In the genomic region with DNA sequence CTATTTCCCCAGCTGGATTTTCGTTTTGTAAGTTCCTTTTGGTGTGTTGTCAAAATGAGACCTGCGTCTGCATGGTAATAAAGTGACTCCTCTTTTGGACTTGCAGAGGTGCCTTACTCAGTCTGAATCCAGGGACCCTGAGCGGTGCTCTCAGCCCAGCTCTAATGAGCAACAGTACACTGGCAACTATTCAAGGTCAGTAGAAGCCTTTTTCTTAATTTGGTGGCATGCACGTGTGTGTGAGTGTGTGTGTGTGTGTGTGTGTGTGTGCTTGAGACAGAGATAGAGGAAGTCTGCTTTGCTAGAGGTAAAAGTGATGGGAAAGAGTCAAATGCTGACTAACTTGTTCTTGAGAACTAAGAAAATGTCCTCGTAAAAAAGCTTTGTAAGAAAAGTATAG, we compare ENCODE assay signal across 24 cellular contexts.
A peak's percentile ranks its signal among the peaks of the same experiment; 100 is the strongest.
DNase-seq lines count a peak whose midpoint lies in the region; ATAC-seq and TF ChIP-seq lines count a peak whose summit lies in the region.
"Had no signal": no experiment of that assay in that cellular context is flagged by ENCODE, and none has a peak within 500 bp of the region (broad histone marks: within the 10 kb centered on the region; RNA-seq: fewer than 3 reads in every experiment).

No MANE protein-coding gene starts in this region.

- no peaks in the 10 kb centered on the region for H3K27me3 Mint-ChIP-seq in activated CD8-positive, alpha-beta T cell treated with anti-CD3 and anti-CD28 coated beads, Interleukin-2, amount 10 ng/mL, durations not matched to agents 7 days and 5 days (ENCODE audit: low read depth)
- no peaks in the 10 kb centered on the region for H3K27me3 Mint-ChIP-seq in activated CD8-positive, alpha-beta T cell treated with anti-CD3 and anti-CD28 coated beads for 36 hours
- no peaks in the 10 kb centered on the region for H3K27me3 Mint-ChIP-seq in activated CD4-positive, alpha-beta memory T cell treated with anti-CD3 and anti-CD28 coated beads, Interleukin-2, amount 10 ng/mL, durations not matched to agents 7 days and 5 days
- H3K27me3 Mint-ChIP-seq: stimulated activated naive B cell treated with anti-CD40 and anti-IgM and Interleukin-4, amounts not matched to agents 10 μg/mL and 1 μg/mL and 100 μg/mL, for 72 hours had no signal

- WGBS in ovary, 3 donors: 32 to 48% (median 40%) methylated on average over 5 of the region's 5 CpGs
- WGBS in lower leg skin, 2 donors: 84 to 87% methylated on average over 5 of the region's 5 CpGs

- TF ChIP-seq POLR2A in ovary (IDR thresholded peaks at IDR 0.05): no peak
- TF ChIP-seq POLR2A in lower leg skin (IDR thresholded peaks at IDR 0.05): no peak

- H3K4me1 Mint-ChIP-seq in activated CD8-positive, alpha-beta T cell treated with anti-CD3 and anti-CD28 coated beads, Interleukin-2, amount 10 ng/mL, durations not matched to agents 7 days and 5 days (ENCODE audit: low read depth): peaks cover 10% of the 10 kb centered on the region
- peaks cover 14% of the 10 kb centered on the region for H3K4me1 Mint-ChIP-seq in activated CD8-positive, alpha-beta T cell treated with anti-CD3 and anti-CD28 coated beads for 36 hours (ENCODE audit: low read depth)
- peaks cover 30% of the 10 kb centered on the region for H3K4me1 Mint-ChIP-seq in activated CD4-positive, alpha-beta memory T cell treated with anti-CD3 and anti-CD28 coated beads, Interleukin-2, amount 10 ng/mL, durations not matched to agents 7 days and 5 days

- in situ Hi-C loops in KBM-7 (cut with MboI; ENCODE audit: low pct_unique_long_range_greater_than_20kb, low sequenced_read_pairs): no loop called here

- no peak for DNase-seq in activated CD8-positive, alpha-beta T cell treated with anti-CD3 and anti-CD28 coated beads, Interleukin-2, amount 10 ng/mL, durations not matched to agents 7 days and 5 days
- DNase-seq in activated CD8-positive, alpha-beta T cell treated with anti-CD3 and anti-CD28 coated beads for 36 hours: no peak
- peak; percentile 38 for DNase-seq in KBM-7
- no peak for DNase-seq in activated CD4-positive, alpha-beta memory T cell treated with anti-CD3 and anti-CD28 coated beads, Interleukin-2, amount 10 ng/mL, durations not matched to agents 7 days and 5 days
- peak in 3 of 5 donors; percentile 32 to 55 (median 34) for DNase-seq in ovary
- no peak for DNase-seq in lower leg skin (ENCODE audit: low spot score in 2 of 2)
- no peak for DNase-seq in occipital lobe (lab: John Stamatoyannopoulos, UW)
- DNase-seq: activated effector memory CD4-positive, alpha-beta T cell treated with Interleukin-2 at 50 U/mL for 16 hours; brain microvascular endothelial cell; C1 segment of cervical spinal cord; effector CD8-positive, alpha-beta T cell; EL; H9; head of caudate nucleus; mesenchymal stem cell; NCI-H1092 treated with DMSO at 0.1 percent for 48 hours; NCI-H2029; NCI-H526 treated with DMSO at 0.1 percent for 48 hours; stimulated activated CD4-positive, alpha-beta T cell treated with anti-CD3 and anti-CD28 coated beads, Interleukin-2, amount 100 ng/mL, for 48 hours; stimulated activated naive B cell treated with anti-CD40 and anti-IgM and Interleukin-4, amounts not matched to agents 10 μg/mL and 1 μg/mL and 100 μg/mL, for 72 hours had no signal

- TF ChIP-seq EP300 in ovary (IDR thresholded peaks at IDR 0.05): no peak

- H3K4me3 ChIP-seq in ovary (no peak overlapping the region), lower leg skin (ENCODE audit: low read depth, poor library complexity, severe bottlenecking) (no peak overlapping the region)
- H3K4me3 ChIP-seq: thoracic aorta, vagina had no signal

- CTCF ChIA-PET in activated CD8-positive, alpha-beta T cell treated with anti-CD3 and anti-CD28 coated beads, Interleukin-2, amount 10 ng/mL, durations not matched to agents 7 days and 5 days (lab: Charles Lee): interaction anchor here (0.8 to 2.7 kb wide), 3 partner anchors 11 to 128 kb away, joined by 3 to 10 read pairs (median 6); no protein-coding TSS in a partner anchor
- CTCF ChIA-PET in activated CD8-positive, alpha-beta T cell treated with anti-CD3 and anti-CD28 coated beads for 36 hours (lab: Charles Lee): interaction anchor here (0.6 to 5.9 kb wide), 8 partner anchors 11 to 290 kb away, joined by 3 to 38 read pairs (median 7); no protein-coding TSS in a partner anchor
- CTCF ChIA-PET in activated CD4-positive, alpha-beta memory T cell treated with anti-CD3 and anti-CD28 coated beads, Interleukin-2, amount 10 ng/mL, durations not matched to agents 7 days and 5 days (lab: Charles Lee): interaction anchor here (0.6 to 2.1 kb wide), 5 partner anchors 14 to 127 kb away, joined by 3 to 7 read pairs (median 3); no protein-coding TSS in a partner anchor

- H3K36me3 ChIP-seq in ovary: no peaks in the 10 kb centered on the region

- no peak for TF ChIP-seq CTCF in activated CD8-positive, alpha-beta T cell treated with anti-CD3 and anti-CD28 coated beads for 36 hours (IDR thresholded peaks at IDR 0.05)
- TF ChIP-seq CTCF in ovary (IDR thresholded peaks at IDR 0.05) (no peak), lower leg skin (IDR thresholded peaks at IDR 0.05) (no peak)

- no peak overlapping the region for H3K4me3 Mint-ChIP-seq in activated CD8-positive, alpha-beta T cell treated with anti-CD3 and anti-CD28 coated beads, Interleukin-2, amount 10 ng/mL, durations not matched to agents 7 days and 5 days
- H3K4me3 Mint-ChIP-seq in activated CD8-positive, alpha-beta T cell treated with anti-CD3 and anti-CD28 coated beads for 36 hours: no peak overlapping the region
- no peak overlapping the region for H3K4me3 Mint-ChIP-seq in activated CD4-positive, alpha-beta memory T cell treated with anti-CD3 and anti-CD28 coated beads, Interleukin-2, amount 10 ng/mL, durations not matched to agents 7 days and 5 days
- H3K4me3 Mint-ChIP-seq: H9; stimulated activated naive B cell treated with anti-CD40 and anti-IgM and Interleukin-4, amounts not matched to agents 10 μg/mL and 1 μg/mL and 100 μg/mL, for 72 hours had no signal

- intact Hi-C loops in activated CD8-positive, alpha-beta T cell treated with anti-CD3 and anti-CD28 coated beads for 36 hours (cut with micrococcal nuclease): no loop called here
- intact Hi-C loops in ovary (cut with DNase I): no loop called here
- intact Hi-C loops in lower leg skin (cut with DNase I; ENCODE audit: low total_unique reads): no loop called here

- no peak for ATAC-seq in activated CD8-positive, alpha-beta T cell treated with anti-CD3 and anti-CD28 coated beads, Interleukin-2, amount 10 ng/mL, durations not matched to agents 7 days and 5 days
- no peak for ATAC-seq in activated CD8-positive, alpha-beta T cell treated with anti-CD3 and anti-CD28 coated beads for 36 hours
- ATAC-seq in GM18519 (IDR thresholded peaks at IDR 0.05; ENCODE audit: low FRiP score, unreplicated experiment): no peak
- ATAC-seq: SK-N-SH treated with all-trans-retinoic acid at 6 μM for 48 hours; stimulated activated naive B cell treated with anti-CD40 and anti-IgM and Interleukin-4, amounts not matched to agents 10 μg/mL and 1 μg/mL and 100 μg/mL, for 72 hours had no signal

- peaks cover 29% of the 10 kb centered on the region for H3K36me3 Mint-ChIP-seq in activated CD8-positive, alpha-beta T cell treated with anti-CD3 and anti-CD28 coated beads, Interleukin-2, amount 10 ng/mL, durations not matched to agents 7 days and 5 days (ENCODE audit: low read depth)
- H3K36me3 Mint-ChIP-seq in activated CD8-positive, alpha-beta T cell treated with anti-CD3 and anti-CD28 coated beads for 36 hours (ENCODE audit: low read depth): peaks cover 21% of the 10 kb centered on the region
- H3K36me3 Mint-ChIP-seq in activated CD4-positive, alpha-beta memory T cell treated with anti-CD3 and anti-CD28 coated beads, Interleukin-2, amount 10 ng/mL, durations not matched to agents 7 days and 5 days (ENCODE audit: low read depth): peaks cover 25% of the 10 kb centered on the region

- H3K9me3 Mint-ChIP-seq in activated CD8-positive, alpha-beta T cell treated with anti-CD3 and anti-CD28 coated beads, Interleukin-2, amount 10 ng/mL, durations not matched to agents 7 days and 5 days (ENCODE audit: insufficient read depth): no peaks in the 10 kb centered on the region
- H3K9me3 Mint-ChIP-seq in activated CD8-positive, alpha-beta T cell treated with anti-CD3 and anti-CD28 coated beads for 36 hours: no peaks in the 10 kb centered on the region
- H3K9me3 Mint-ChIP-seq in activated CD4-positive, alpha-beta memory T cell treated with anti-CD3 and anti-CD28 coated beads, Interleukin-2, amount 10 ng/mL, durations not matched to agents 7 days and 5 days: no peaks in the 10 kb centered on the region
- H3K9me3 Mint-ChIP-seq: H9; stimulated activated naive B cell treated with anti-CD40 and anti-IgM and Interleukin-4, amounts not matched to agents 10 μg/mL and 1 μg/mL and 100 μg/mL, for 72 hours had no signal

- H3K27me3 ChIP-seq in ovary: no peaks in the 10 kb centered on the region
- H3K27me3 ChIP-seq: brain microvascular endothelial cell, vagina had no signal

- no peaks in the 10 kb centered on the region for H3K9me3 ChIP-seq in ovary
- H3K9me3 ChIP-seq: thoracic aorta, vagina had no signal

- no peaks in the 10 kb centered on the region for H3K4me1 ChIP-seq in ovary (ENCODE audit: insufficient read depth)
- H3K4me1 ChIP-seq: vagina had no signal

- H3K27ac ChIP-seq in ovary: no peak overlapping the region
- H3K27ac ChIP-seq: brain microvascular endothelial cell, thoracic aorta, vagina had no signal

- peak overlapping the region; percentile 1 for H3K27ac Mint-ChIP-seq in activated CD8-positive, alpha-beta T cell treated with anti-CD3 and anti-CD28 coated beads, Interleukin-2, amount 10 ng/mL, durations not matched to agents 7 days and 5 days
- H3K27ac Mint-ChIP-seq in activated CD8-positive, alpha-beta T cell treated with anti-CD3 and anti-CD28 coated beads for 36 hours: no peak overlapping the region
- peak overlapping the region; percentile 17 for H3K27ac Mint-ChIP-seq in activated CD4-positive, alpha-beta memory T cell treated with anti-CD3 and anti-CD28 coated beads, Interleukin-2, amount 10 ng/mL, durations not matched to agents 7 days and 5 days
- H3K27ac Mint-ChIP-seq: H9; stimulated activated naive B cell treated with anti-CD40 and anti-IgM and Interleukin-4, amounts not matched to agents 10 μg/mL and 1 μg/mL and 100 μg/mL, for 72 hours had no signal

- POLR2A ChIA-PET in activated CD8-positive, alpha-beta T cell treated with anti-CD3 and anti-CD28 coated beads, Interleukin-2, amount 10 ng/mL, durations not matched to agents 7 days and 5 days (lab: Charles Lee): no interaction called here
- POLR2A ChIA-PET in activated CD8-positive, alpha-beta T cell treated with anti-CD3 and anti-CD28 coated beads for 36 hours (lab: Charles Lee): interaction anchor here (0.8 kb wide), 1 partner anchor 35 kb away, joined by 4 read pairs; no protein-coding TSS in a partner anchor
- POLR2A ChIA-PET in activated CD4-positive, alpha-beta memory T cell treated with anti-CD3 and anti-CD28 coated beads, Interleukin-2, amount 10 ng/mL, durations not matched to agents 7 days and 5 days (lab: Charles Lee): interaction anchor here (1.2 to 1.5 kb wide), 2 partner anchors 11 to 14 kb away, joined by 3 read pairs; no protein-coding TSS in a partner anchor

Comparison
In these comparisons a context has a peak if more than half of its experiments do, and no peak if none do; other contexts are left out.
1. DNase-seq: peak in KBM-7 (single experiment) and ovary (3 of 5); none in activated CD8-positive, alpha-beta T cell treated with anti-CD3 and anti-CD28 coated beads, Interleukin-2, amount 10 ng/mL, durations not matched to agents 7 days and 5 days (single experiment), activated CD8-positive, alpha-beta T cell treated with anti-CD3 and anti-CD28 coated beads for 36 hours (single experiment), activated CD4-positive, alpha-beta memory T cell treated with anti-CD3 and anti-CD28 coated beads, Interleukin-2, amount 10 ng/mL, durations not matched to agents 7 days and 5 days (single experiment), lower leg skin (0 of 2) and occipital lobe (single experiment).